Comparison of ENCODE assay signal across 8 cellular contexts in genomic region chr17:46770818-46771600, GRCh38. TPM values are rescaled to one million over a fixed set of nuclear protein-coding genes. Genes with fewer than 3 reads are reported as not detected.
DNase-seq lines count a peak whose midpoint lies in the region; ATAC-seq and TF ChIP-seq lines count a peak whose summit lies in the region.

No MANE protein-coding gene starts in this region.

- peaks cover 25% of the 10 kb centered on the region for H3K4me1 ChIP-seq in GM23338 (ENCODE audit: insufficient read depth)
- H3K4me1 ChIP-seq in Peyer's patch: peaks cover 0 to 21% (median 13%) of the 10 kb centered on the region in 4 donors
- peaks cover 28% of the 10 kb centered on the region for H3K4me1 ChIP-seq in suprapubic skin

- H3K27me3 Mint-ChIP-seq in CD14-positive monocyte (ENCODE audit: low read depth in 3 of 3) (peaks cover 70 to 74% (median 72%) of the 10 kb centered on the region in 3 donors), GM23338 (ENCODE audit: insufficient read depth, low read depth, poor library complexity) (peaks cover 83% of the 10 kb centered on the region)

- H3K4me3 ChIP-seq in GM23338 (peak overlapping the region; percentile 61), Peyer's patch (peak overlapping the region; percentile 38 to 68 (median 60)), lower leg skin (ENCODE audit: low read depth, poor library complexity, severe bottlenecking) (peak overlapping the region; percentile 28), suprapubic skin (peak overlapping the region; percentile 64)

- peak overlapping the region; percentile 89 for H2AFZ ChIP-seq in GM23338

- 10 to 19% methylated on average over 21 to 46 of the region's 79 CpGs for WGBS in lower leg skin, 2 donors
- WGBS in suprapubic skin: 8% methylated on average over 2 of the region's 79 CpGs

- TF ChIP-seq CTCF in CD14-positive monocyte (IDR thresholded peaks at IDR 0.05) (no peak), GM23338 (conservative IDR thresholded peaks at IDR 0.05; ENCODE audit: low read depth in 2 of 2) (peak; percentile 17 to 35; a peak in 2 of 4 replicates), Peyer's patch (IDR thresholded peaks at IDR 0.05) (peak in 1 of 6 experiments; percentile 27), lower leg skin (IDR thresholded peaks at IDR 0.05) (no peak), suprapubic skin (IDR thresholded peaks at IDR 0.05) (no peak)

- DNase-seq in CD14-positive monocyte (ENCODE audit: low spot score) (no peak), GM23338 (ENCODE audit: low spot score) (peak; percentile 68), Peyer's patch (peak in 2 of 3 donors; percentile 67 to 72), cerebellar cortex (ENCODE audit: low spot score) (peak; percentile 10), lower leg skin (ENCODE audit: low spot score in 2 of 2) (peak in 1 of 2 donors; percentile 86), suprapubic skin (ENCODE audit: low spot score in 2 of 2) (peak; percentile 74 to 81)
- no peak for DNase-seq in stimulated activated naive CD4-positive, alpha-beta T cell (lab: John Stamatoyannopoulos, UW)

- no peak for TF ChIP-seq EP300 in suprapubic skin (IDR thresholded peaks at IDR 0.05)

- intact Hi-C loops in CD14-positive monocyte (cut with micrococcal nuclease) (no loop called here), lower leg skin (cut with DNase I; ENCODE audit: low total_unique reads) (no loop called here)

- peak; percentile 25 to 33 for TF ChIP-seq POLR2A in Peyer's patch (IDR thresholded peaks at IDR 0.05)
- no peak for TF ChIP-seq POLR2A in lower leg skin (IDR thresholded peaks at IDR 0.05)
- TF ChIP-seq POLR2A in suprapubic skin (IDR thresholded peaks at IDR 0.05): no peak

- peaks cover 0 to 12% (median 7%) of the 10 kb centered on the region in 7 donors for H3K9me3 Mint-ChIP-seq in CD14-positive monocyte
- H3K9me3 Mint-ChIP-seq in GM23338: peaks cover 6% of the 10 kb centered on the region; the same call in 2 of the 3 replicates

- H3K36me3 Mint-ChIP-seq in CD14-positive monocyte (no peaks in the 10 kb centered on the region), GM23338 (ENCODE audit: low read depth) (peaks cover 10% of the 10 kb centered on the region; the same call in 2 of the 3 replicates)

- H3K27ac ChIP-seq in GM23338 (ENCODE audit: low read depth) (no peak overlapping the region), Peyer's patch (peak overlapping the region; percentile 62 to 87 (median 64)), suprapubic skin (peak overlapping the region; percentile 58)

- peak overlapping the region; percentile 88 for H3K4me2 ChIP-seq in GM23338

- H4K20me1 ChIP-seq in GM23338 (replicated peaks; ENCODE audit: insufficient read depth): peaks cover 12% of the 10 kb centered on the region

- H3K27me3 ChIP-seq in GM23338 (ENCODE audit: insufficient read depth): peaks cover 74% of the 10 kb centered on the region
- H3K27me3 ChIP-seq in Peyer's patch: peaks cover 0 to 6% of the 10 kb centered on the region in 2 donors
- H3K27me3 ChIP-seq in suprapubic skin: no peaks in the 10 kb centered on the region

- no peaks in the 10 kb centered on the region for H3K79me2 ChIP-seq in GM23338 (replicated peaks; ENCODE audit: insufficient read depth)

- H3K4me1 Mint-ChIP-seq in CD14-positive monocyte (peaks cover 19% of the 10 kb centered on the region), GM23338 (peaks cover 35% of the 10 kb centered on the region)

- H3K4me3 Mint-ChIP-seq in CD14-positive monocyte (peak overlapping the region; percentile 41 to 80), GM23338 (peak overlapping the region; percentile 66)

- no peaks in the 10 kb centered on the region for H3K9me2 ChIP-seq in GM23338 (ENCODE audit: insufficient read depth)

- H3K27ac Mint-ChIP-seq in CD14-positive monocyte: peak overlapping the region in 1 of 7 donors; percentile 50
- no peak overlapping the region for H3K27ac Mint-ChIP-seq in GM23338

- H3K36me3 ChIP-seq in GM23338 (ENCODE audit: insufficient read depth) (no peaks in the 10 kb centered on the region), Peyer's patch (no peaks in the 10 kb centered on the region), suprapubic skin (no peaks in the 10 kb centered on the region)

- H3K9me3 ChIP-seq in Peyer's patch: no peaks in the 10 kb centered on the region
- H3K9me3 ChIP-seq in suprapubic skin: no peaks in the 10 kb centered on the region

- H3F3A ChIP-seq in GM23338 (replicated peaks; ENCODE audit: low read depth): 0 out of 2 replicates have a peak, but pooled peaks cover 8% of the 10 kb centered on the region

- ATAC-seq in GM23338 (peak; percentile 40), GM21529 (IDR thresholded peaks at IDR 0.05; ENCODE audit: unreplicated experiment) (no peak)

TF ChIP-seq in GM23338, 12 proteins besides CTCF, POLR2A, EP300 and RAD21:
- TF ChIP-seq POLR2AphosphoS5 (IDR thresholded peaks at IDR 0.05; ENCODE audit: low read depth): no peak
- TF ChIP-seq EZH2 (IDR thresholded peaks at IDR 0.05; ENCODE audit: low read depth, unreplicated experiment): peak; percentile 33
TF ChIP-seq in GM23338: peak in this region for 1.

RNA-seq across cellular contexts. Expression of gene WNT3, which starts 47.5 kb away (rescaled TPM):
- not detected for polyA plus RNA-seq in CD14-positive monocyte
- 2.7 and 3.6 TPM in 2 replicates for total RNA-seq in GM23338 (2014; rRNA removed; shearing (Covaris generic))
- polyA plus RNA-seq in GM23338 (2016; fragmentation: Nextera tagmentation; extraction: Ambion mirVana): 2.8 and 3.4 TPM in 2 replicates
- 10 to 100 TPM in 1 of 4 donors, 1 to 10 TPM in 2, under 1 TPM in 1; 0.83 to 10.1 (median 6.5) TPM for total RNA-seq in Peyer's patch
- total RNA-seq in lower leg skin: 10 to 100 TPM; 26.7 to 57.9 (median 46.6) TPM
- 10 to 100 TPM; 39.3 to 84.9 (median 61.7) TPM for total RNA-seq in suprapubic skin

Comparison
In these comparisons a context has a peak if more than half of its experiments do, and no peak if none do; other contexts are left out.
1. DNase-seq: peak in GM23338 (single experiment), Peyer's patch (2 of 3), cerebellar cortex (single experiment) and suprapubic skin (2 of 2); none in CD14-positive monocyte (single experiment) and stimulated activated naive CD4-positive, alpha-beta T cell (0 of 6).
2. CTCF ChIP-seq: peak in GM23338 (2 of 2); none in CD14-positive monocyte (single experiment), lower leg skin (0 of 3) and suprapubic skin (0 of 2).
3. POLR2A ChIP-seq: peak in Peyer's patch (2 of 2); none in lower leg skin (0 of 2) and suprapubic skin (0 of 2).
4. Peak in every context shown above with its lines, with median percentiles within 50 percentile points of each other: H3K4me3 ChIP-seq.